8 cellular contexts compared by ENCODE assay signal in the genomic region with DNA sequence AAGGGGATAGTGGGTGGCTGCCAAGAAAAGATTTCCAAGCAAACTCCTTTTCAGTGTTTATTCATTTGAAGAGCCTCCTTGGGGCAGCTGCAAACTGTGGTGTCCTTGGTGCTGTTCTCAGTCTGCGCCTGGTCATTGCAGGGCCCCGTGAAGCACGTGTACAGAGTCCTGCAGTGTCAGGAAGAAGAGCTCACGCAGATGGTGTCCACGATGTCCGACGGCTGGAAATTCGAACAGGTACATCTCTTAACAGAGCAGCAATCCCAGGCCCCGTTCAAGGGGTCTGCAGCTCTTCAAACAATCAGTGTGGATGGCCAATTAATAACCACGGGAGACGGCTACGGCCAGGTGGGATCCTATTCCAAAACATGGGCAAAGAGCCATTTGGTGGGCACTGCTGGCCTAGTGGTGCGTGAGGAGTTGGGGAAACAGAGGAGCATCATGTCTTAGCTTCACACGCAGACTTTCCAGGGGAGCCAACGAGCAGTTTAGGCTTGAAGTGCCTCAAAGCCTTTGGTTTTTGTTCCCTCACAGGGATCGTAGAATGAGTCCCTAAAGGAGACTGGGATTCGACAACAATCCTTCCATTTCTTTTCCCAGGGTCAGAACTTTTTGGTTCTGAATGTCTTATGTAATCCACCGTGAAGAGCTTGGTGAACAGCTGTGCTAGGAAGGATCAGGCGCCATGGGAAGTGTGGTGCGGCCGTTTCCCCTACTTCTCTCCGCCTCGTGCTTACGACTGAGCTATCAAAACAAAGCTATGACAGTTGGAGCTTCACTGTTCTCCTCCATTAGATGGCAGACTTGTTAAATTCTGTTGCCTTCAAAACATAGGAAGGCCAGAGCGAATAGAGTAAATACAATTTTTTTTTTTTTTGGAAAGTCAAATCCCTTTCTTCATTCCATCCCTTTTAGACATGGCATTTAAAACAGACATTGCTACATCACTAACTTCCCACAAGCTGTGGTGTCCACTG. TPM values are rescaled to one million over a fixed set of nuclear protein-coding genes. Genes with fewer than 3 reads are reported as not detected.
DNase-seq lines count a peak whose midpoint lies in the region; TF ChIP-seq lines count a peak whose summit lies in the region.

No MANE protein-coding gene starts in this region.

- TF ChIP-seq CTCF in BE2C (IDR thresholded peaks at IDR 0.05; ENCODE audit: low read depth, low read length) (peak; percentile 49), adrenal gland (IDR thresholded peaks at IDR 0.05) (peak in 5 of 6 experiments; percentile 11 to 48 (median 38)), left ventricle myocardium inferior (IDR thresholded peaks at IDR 0.05; ENCODE audit: borderline replicate concordance) (peak; percentile 62)

- intact Hi-C loops in adrenal gland (cut with DNase I), result loop anchor here (5.0 to 10.0 kb wide), 4 partner anchors 45 to 125 kb away; a partner anchor contains a TSS
- intact Hi-C loops in left ventricle myocardium inferior (cut with micrococcal nuclease), result no loop called here

- DNase-seq in BE2C (no peak), HuH-7 (ENCODE audit: low spot score) (peak; percentile 41), adrenal gland (peak in 2 of 7 donors; percentile 25 to 35), left ventricle myocardium inferior (peak; percentile 36), T-helper 2 cell (no peak), HPDE6-E6E7 (ENCODE audit: extremely low spot score) (no peak), NCI-H146 (lab: John Stamatoyannopoulos, UW) (no peak)

- H3K4me1 ChIP-seq in BE2C (no peaks in the 10 kb centered on the region), adrenal gland (replicated peaks in 1 of 2) (no peaks in the 10 kb centered on the region), left ventricle myocardium inferior (peaks cover 14% of the 10 kb centered on the region), skeletal muscle tissue (ENCODE audit: control insufficient read depth in 3 of 3, insufficient read depth in 3 of 3, low read length in 3 of 3) (peaks cover 8 to 17% (median 15%) of the 10 kb centered on the region in 3 donors)

- no peak overlapping the region for H3K4me3 ChIP-seq in BE2C (ENCODE audit: low read depth, low read length)
- no peak overlapping the region for H3K4me3 ChIP-seq in adrenal gland
- H3K4me3 ChIP-seq in left ventricle myocardium inferior, result no peak overlapping the region
- H3K4me3 ChIP-seq in skeletal muscle tissue (ENCODE audit: low read length in 3 of 3), result no peak overlapping the region

- 56 to 74% (median 69%) methylated on average over 25 of the region's 25 CpGs for WGBS in adrenal gland, 4 donors

- H3K27ac ChIP-seq in adrenal gland (no peak overlapping the region), left ventricle myocardium inferior (replicated peaks) (peak overlapping the region; percentile 73), skeletal muscle tissue (ENCODE audit: low read depth, low read length) (peak overlapping the region; percentile 79)

- no peaks in the 10 kb centered on the region for H3K9me3 ChIP-seq in BE2C
- no peaks in the 10 kb centered on the region for H3K9me3 ChIP-seq in adrenal gland (replicated peaks in 1 of 3)
- H3K9me3 ChIP-seq in left ventricle myocardium inferior (replicated peaks), result no peaks in the 10 kb centered on the region
- no peaks in the 10 kb centered on the region for H3K9me3 ChIP-seq in skeletal muscle tissue (ENCODE audit: control insufficient read depth in 3 of 3, low read length in 3 of 3)

- H3K36me3 ChIP-seq in BE2C (peaks cover 40% of the 10 kb centered on the region), adrenal gland (replicated peaks in 1 of 2) (peaks cover 0 to 67% of the 10 kb centered on the region in 2 donors), left ventricle myocardium inferior (peaks cover 64% of the 10 kb centered on the region), skeletal muscle tissue (ENCODE audit: control insufficient read depth in 3 of 3, insufficient read depth in 3 of 3, low read length in 3 of 3) (peaks cover 30 to 39% (median 36%) of the 10 kb centered on the region in 3 donors)

- peak overlapping the region; percentile 28 to 74 (median 69) for H3K9ac ChIP-seq in skeletal muscle tissue (ENCODE audit: low read depth in 1 of 3, low read length in 3 of 3)

- H3K27me3 ChIP-seq in BE2C (no peaks in the 10 kb centered on the region), adrenal gland (no peaks in the 10 kb centered on the region), left ventricle myocardium inferior (ENCODE audit: low read depth) (no peaks in the 10 kb centered on the region), skeletal muscle tissue (ENCODE audit: control insufficient read depth in 3 of 3, insufficient read depth in 3 of 3, low read length in 3 of 3) (no peaks in the 10 kb centered on the region)

- no peak for TF ChIP-seq POLR2A in adrenal gland (IDR thresholded peaks at IDR 0.05)

RNA-seq across cellular contexts. Expression of a gene that starts 12.6 kb away (rescaled TPM):
- polyA plus RNA-seq in BE2C (2012; ENCODE audit: insufficient read depth, insufficient read length, low read depth), result 23.6 TPM
- total RNA-seq in adrenal gland, result 10 to 100 TPM; 38.2 to 49.2 (median 41.8) TPM
- polyA plus RNA-seq in adrenal gland, result 10 to 100 TPM; 20.6 to 52.4 (median 24.3) TPM
- 23.1 TPM for total RNA-seq in left ventricle myocardium inferior
- 9.4 TPM for total RNA-seq in skeletal muscle tissue

RNA-seq across cellular contexts. Expression of a gene that starts 12.9 kb away (rescaled TPM):
- 221 TPM for polyA plus RNA-seq in BE2C (2012; ENCODE audit: insufficient read depth, insufficient read length, low read depth)
- 100 to 1,000 TPM; 215 to 452 (median 276) TPM for total RNA-seq in adrenal gland
- polyA plus RNA-seq in adrenal gland, result 100 to 1,000 TPM; 393 to 826 (median 646) TPM
- 809 TPM for total RNA-seq in left ventricle myocardium inferior
- total RNA-seq in skeletal muscle tissue, result 247 TPM

RNA-seq across cellular contexts. Expression of a gene that starts 28.1 kb away (rescaled TPM):
- polyA plus RNA-seq in BE2C (2012; ENCODE audit: insufficient read depth, insufficient read length, low read depth), result not detected
- total RNA-seq in adrenal gland, result 1 to 10 TPM in 7 of 8 donors, under 1 TPM in 1; 0.91 to 3.0 (median 1.7) TPM
- polyA plus RNA-seq in adrenal gland, result 1 to 10 TPM in 2 of 3 donors, under 1 TPM in 1; 0.77 to 3.9 (median 2.1) TPM
- 8.4 TPM for total RNA-seq in left ventricle myocardium inferior
- 4.2 TPM for total RNA-seq in skeletal muscle tissue

RNA-seq across cellular contexts. Expression of a gene that starts 47.2 kb away (rescaled TPM):
- 138 TPM for polyA plus RNA-seq in BE2C (2012; ENCODE audit: insufficient read depth, insufficient read length, low read depth)
- 100 to 1,000 TPM in 1 of 8 donors, 10 to 100 TPM in 7; 38.7 to 120 (median 52.3) TPM for total RNA-seq in adrenal gland
- polyA plus RNA-seq in adrenal gland, result 10 to 100 TPM; 46.7 to 88.8 (median 57.6) TPM
- total RNA-seq in left ventricle myocardium inferior, result 50.6 TPM
- total RNA-seq in skeletal muscle tissue, result 20.9 TPM

RNA-seq across cellular contexts. Expression of a gene that starts 50.1 kb away (rescaled TPM):
- polyA plus RNA-seq in BE2C (2012; ENCODE audit: insufficient read depth, insufficient read length, low read depth), result 17.7 TPM
- total RNA-seq in adrenal gland, result 10 to 100 TPM in 1 of 8 donors, 1 to 10 TPM in 7; 4.9 to 13.8 (median 9.0) TPM
- 1 to 10 TPM; 5.5 to 7.1 (median 5.8) TPM for polyA plus RNA-seq in adrenal gland
- 6.2 TPM for total RNA-seq in left ventricle myocardium inferior
- 1.0 TPM for total RNA-seq in skeletal muscle tissue

Comparison
In these comparisons a context has a peak if more than half of its experiments do, and no peak if none do; other contexts are left out.
1. DNase-seq: peak in HuH-7 (single experiment) and left ventricle myocardium inferior (single experiment); none in BE2C (single experiment), T-helper 2 cell (0 of 5), HPDE6-E6E7 (single experiment) and NCI-H146 (single experiment).
2. H3K27ac ChIP-seq: peak in left ventricle myocardium inferior (single experiment) and skeletal muscle tissue (single experiment); none in adrenal gland (0 of 5).
3. Peak in every context shown above with its lines, with median percentiles within 50 percentile points of each other: CTCF ChIP-seq.